ENCODE assay signal across 9 cellular contexts in genomic region chr19:39539165-39539518, GRCh38. TPM values are rescaled to one million over a fixed set of nuclear protein-coding genes. Genes with fewer than 3 reads are reported as not detected.
DNase-seq lines count a peak whose midpoint lies in the region; ATAC-seq and TF ChIP-seq lines count a peak whose summit lies in the region.
"Had no signal": no experiment of that assay in that cellular context is flagged by ENCODE, and none has a peak within 500 bp of the region (broad histone marks: within the 10 kb centered on the region; RNA-seq: fewer than 3 reads in every experiment).

No MANE protein-coding gene starts in this region.

- TF ChIP-seq CTCF in left ventricle myocardium inferior (IDR thresholded peaks at IDR 0.05; ENCODE audit: borderline replicate concordance), result no peak
- TF ChIP-seq CTCF in activated B cell treated with CpG ODN at 0.5 μM for 24 hours (IDR thresholded peaks at IDR 0.05), result no peak

- H3K36me3 ChIP-seq in left ventricle myocardium inferior, result no peaks in the 10 kb centered on the region
- H3K36me3 ChIP-seq in iPS-15b (ENCODE audit: control insufficient read depth, insufficient read depth, low read length), result no peaks in the 10 kb centered on the region

- H3K27me3 ChIP-seq in left ventricle myocardium inferior (ENCODE audit: low read depth), result no peaks in the 10 kb centered on the region
- no peaks in the 10 kb centered on the region for H3K27me3 ChIP-seq in iPS-15b (ENCODE audit: control insufficient read depth, insufficient read depth, low read length)
- H3K27me3 ChIP-seq: foreskin keratinocyte had no signal

- no peaks in the 10 kb centered on the region for H3K9me3 ChIP-seq in left ventricle myocardium inferior (replicated peaks)
- H3K9me3 ChIP-seq in iPS-15b (ENCODE audit: control insufficient read depth, insufficient read depth, low read length), result no peaks in the 10 kb centered on the region

- peaks cover 32% of the 10 kb centered on the region for H3K4me1 ChIP-seq in left ventricle myocardium inferior
- H3K4me1 ChIP-seq in iPS-15b (ENCODE audit: control insufficient read depth, insufficient read depth, low read length), result peaks cover 2% of the 10 kb centered on the region

- POLR2A ChIA-PET in activated B cell treated with CpG ODN at 0.5 μM for 24 hours (lab: Charles Lee), result interaction anchor here (0.5 to 1.5 kb wide), 5 partner anchors 11 to 141 kb away, joined by 3 to 6 read pairs (median 3); partner anchors contain the start of gene RPS16

- H3K4me3 Mint-ChIP-seq in activated B cell treated with CpG ODN at 0.5 μM for 24 hours, result peak overlapping the region; percentile 88
- H3K4me3 Mint-ChIP-seq in stimulated activated memory B cell treated with anti-CD40 and anti-IgM and Interleukin-4, amounts not matched to agents 10 μg/mL and 1 μg/mL and 100 μg/mL, for 72 hours, result peak overlapping the region; percentile 96

- peak overlapping the region; percentile 97 for H3K27ac ChIP-seq in left ventricle myocardium inferior (replicated peaks)

- ATAC-seq in activated B cell treated with CpG ODN at 0.5 μM for 24 hours (ENCODE audit: low read depth), result no peak
- ATAC-seq in stimulated activated memory B cell treated with anti-CD40 and anti-IgM and Interleukin-4, amounts not matched to agents 10 μg/mL and 1 μg/mL and 100 μg/mL, for 72 hours, result peak; percentile 1

- CTCF ChIA-PET in activated B cell treated with CpG ODN at 0.5 μM for 24 hours (lab: Charles Lee), result interaction anchor here (1.4 kb wide), 1 partner anchor 64 kb away, joined by 3 read pairs; no protein-coding TSS in a partner anchor

- H3K36me3 Mint-ChIP-seq in activated B cell treated with CpG ODN at 0.5 μM for 24 hours (ENCODE audit: low read depth), result peaks cover 4% of the 10 kb centered on the region
- peaks cover 5% of the 10 kb centered on the region for H3K36me3 Mint-ChIP-seq in stimulated activated memory B cell treated with anti-CD40 and anti-IgM and Interleukin-4, amounts not matched to agents 10 μg/mL and 1 μg/mL and 100 μg/mL, for 72 hours

- peak overlapping the region; percentile 18 for H3K9ac ChIP-seq in iPS-15b (ENCODE audit: low read depth, low read length)

- no peaks in the 10 kb centered on the region for H3K27me3 Mint-ChIP-seq in activated B cell treated with CpG ODN at 0.5 μM for 24 hours
- H3K27me3 Mint-ChIP-seq in stimulated activated memory B cell treated with anti-CD40 and anti-IgM and Interleukin-4, amounts not matched to agents 10 μg/mL and 1 μg/mL and 100 μg/mL, for 72 hours, result no peaks in the 10 kb centered on the region

- no peaks in the 10 kb centered on the region for H3K9me3 Mint-ChIP-seq in activated B cell treated with CpG ODN at 0.5 μM for 24 hours
- no peaks in the 10 kb centered on the region for H3K9me3 Mint-ChIP-seq in stimulated activated memory B cell treated with anti-CD40 and anti-IgM and Interleukin-4, amounts not matched to agents 10 μg/mL and 1 μg/mL and 100 μg/mL, for 72 hours

- DNase-seq in left ventricle myocardium inferior (no peak), cardiac septum (ENCODE audit: low spot score) (no peak), activated B cell treated with CpG ODN at 0.5 μM for 24 hours (no peak), SKM-1 treated with dmso at 0.1 percent for 144 hours (lab: John Stamatoyannopoulos, UW; ENCODE audit: unreplicated experiment) (no peak), activated gamma-delta T cell treated with Interleukin-2 at 50 U/mL for 16 hours (no peak)
- no peak for DNase-seq in stimulated activated CD8-positive, alpha-beta memory T cell treated with anti-CD3 and anti-CD28 coated beads, Interleukin-4, amount 100 ng/mL, for 48 hours

- intact Hi-C loops in left ventricle myocardium inferior (cut with micrococcal nuclease) (no loop called here), cardiac septum (cut with DNase I) (loop anchor here (10.0 kb wide), 2 partner anchors 94 to 414 kb away; partner anchors contain the start of genes PAK4 and SUPT5H), activated B cell treated with CpG ODN at 0.5 μM for 24 hours (cut with micrococcal nuclease) (no loop called here)

- peaks cover 40% of the 10 kb centered on the region for H3K4me1 Mint-ChIP-seq in activated B cell treated with CpG ODN at 0.5 μM for 24 hours
- H3K4me1 Mint-ChIP-seq in stimulated activated memory B cell treated with anti-CD40 and anti-IgM and Interleukin-4, amounts not matched to agents 10 μg/mL and 1 μg/mL and 100 μg/mL, for 72 hours, result peaks cover 51% of the 10 kb centered on the region

- H3K27ac Mint-ChIP-seq in activated B cell treated with CpG ODN at 0.5 μM for 24 hours, result peak overlapping the region; percentile 77
- peak overlapping the region; percentile 82 for H3K27ac Mint-ChIP-seq in stimulated activated memory B cell treated with anti-CD40 and anti-IgM and Interleukin-4, amounts not matched to agents 10 μg/mL and 1 μg/mL and 100 μg/mL, for 72 hours

- H3K4me3 ChIP-seq in left ventricle myocardium inferior (peak overlapping the region; percentile 91), iPS-15b (ENCODE audit: low read depth, low read length) (peak overlapping the region; percentile 63)

RNA-seq across cellular contexts. Expression of gene EID2, which starts 0.8 kb away (rescaled TPM):
- total RNA-seq in left ventricle myocardium inferior (9.8 TPM), cardiac septum (11.4 TPM), activated B cell treated with CpG ODN at 0.5 μM for 24 hours (11.4 and 11.5 TPM in 2 replicates)

RNA-seq across cellular contexts. Expression of gene EID2B, which starts 6.5 kb away (rescaled TPM):
- total RNA-seq in left ventricle myocardium inferior, result 2.1 TPM
- total RNA-seq in cardiac septum, result 2.8 TPM
- total RNA-seq in activated B cell treated with CpG ODN at 0.5 μM for 24 hours, result 3.3 and 4.0 TPM in 2 replicates

RNA-seq across cellular contexts. Expression of gene SELENOV, which starts 24.2 kb away (rescaled TPM):
- total RNA-seq in left ventricle myocardium inferior, result not detected
- total RNA-seq in cardiac septum, result not detected
- not detected in 2 replicates for total RNA-seq in activated B cell treated with CpG ODN at 0.5 μM for 24 hours
- total RNA-seq: foreskin keratinocyte had no signal

RNA-seq across cellular contexts. Expression of gene DLL3, which starts 40.4 kb away (rescaled TPM):
- total RNA-seq in left ventricle myocardium inferior (not detected), cardiac septum (not detected), activated B cell treated with CpG ODN at 0.5 μM for 24 hours (0.53 and 0.73 TPM in 2 replicates)

RNA-seq across cellular contexts. Expression of gene TIMM50, which starts 58.5 kb away (rescaled TPM):
- total RNA-seq in left ventricle myocardium inferior, result 73.8 TPM
- total RNA-seq in cardiac septum, result 62.0 TPM
- total RNA-seq in activated B cell treated with CpG ODN at 0.5 μM for 24 hours, result 63.8 and 68.9 TPM in 2 replicates
